ENCODE assay signal across 8 cellular contexts in genomic region chr5:91556-92263, GRCh38. TPM values are rescaled to one million over a fixed set of nuclear protein-coding genes. Genes with fewer than 3 reads are reported as not detected.
A peak's percentile ranks its signal among the peaks of the same experiment; 100 is the strongest.
DNase-seq lines count a peak whose midpoint lies in the region; ATAC-seq and TF ChIP-seq lines count a peak whose summit lies in the region.

Gene PLEKHG4B, plus strand, starts transcription at chr5:92168. Its CDS starts 64 bp downstream, at chr5:92232.

- H3K27me3 ChIP-seq in neuronal stem cell (ENCODE audit: control insufficient read depth in 3 of 3, insufficient read depth in 3 of 3, low read depth in 1 of 3, low read length in 3 of 3) = no peaks in the 10 kb centered on the region
- peaks cover 40% of the 10 kb centered on the region for H3K27me3 ChIP-seq in effector memory CD4-positive, alpha-beta T cell (replicated peaks; ENCODE audit: control insufficient read depth, insufficient read depth, low read length, poor library complexity, severe bottlenecking)

- H3K4me3 ChIP-seq in neuronal stem cell (ENCODE audit: low read length in 2 of 2) = peak within 1 kb of the TSS in 1 of 2 donors; percentile 80
- H3K4me3 ChIP-seq in effector memory CD4-positive, alpha-beta T cell (ENCODE audit: insufficient read depth, low read depth, low read length, poor library complexity, severe bottlenecking) = no peak within 1 kb of the TSS

- H3K36me3 ChIP-seq in neuronal stem cell (replicated peaks in 1 of 2; ENCODE audit: control insufficient read depth in 2 of 2, insufficient read depth in 2 of 2, low read length in 2 of 2) = peaks cover 14 to 21% of the 10 kb centered on the region in 2 donors
- no peaks in the 10 kb centered on the region for H3K36me3 ChIP-seq in effector memory CD4-positive, alpha-beta T cell (ENCODE audit: control insufficient read depth, insufficient read depth, low read length)

- peak within 1 kb of the TSS; percentile 57 for H3K27ac Mint-ChIP-seq in central memory CD8-positive, alpha-beta T cell (ENCODE audit: low read depth)

- peak within 1 kb of the TSS; percentile 94 for H2AK5ac ChIP-seq in neuronal stem cell (ENCODE audit: low read depth, low read length)

- peaks cover 8% of the 10 kb centered on the region for H3K4me1 Mint-ChIP-seq in central memory CD8-positive, alpha-beta T cell

- peak within 1 kb of the TSS; percentile 79 for H2BK5ac ChIP-seq in neuronal stem cell (ENCODE audit: low read length)

- no peak for TF ChIP-seq CTCF in GM20000 (IDR thresholded peaks at IDR 0.05; ENCODE audit: extremely low read depth, missing control alignments)

- peak within 1 kb of the TSS; percentile 25 for H3K14ac ChIP-seq in neuronal stem cell (ENCODE audit: low read length)

- H3K9me3 ChIP-seq in neuronal stem cell (replicated peaks in 1 of 2; ENCODE audit: control insufficient read depth in 2 of 2, insufficient read depth in 1 of 2, low read depth in 1 of 2, low read length in 2 of 2) = peaks cover 9 to 11% of the 10 kb centered on the region in 2 donors
- no peaks in the 10 kb centered on the region for H3K9me3 ChIP-seq in effector memory CD4-positive, alpha-beta T cell (ENCODE audit: control insufficient read depth, low read length)

- H3K4me2 ChIP-seq in neuronal stem cell (ENCODE audit: insufficient read depth, low read length, poor library complexity, severe bottlenecking) = peak within 1 kb of the TSS; percentile 46

- no peak within 1 kb of the TSS for H2AFZ ChIP-seq in neuronal stem cell (ENCODE audit: low read length)

- H2BK15ac ChIP-seq in neuronal stem cell (ENCODE audit: low read length) = peak within 1 kb of the TSS; percentile 63

- WGBS in neuronal stem cell (ENCODE audit: extremely low coverage in 2 of 2, insufficient read length in 2 of 2, insufficient replicate concordance in 1 of 2), 2 donors = no CpG with 5 or more reads among the region's 57 CpGs

- no peak within 1 kb of the TSS for H3K23ac ChIP-seq in neuronal stem cell (ENCODE audit: low read depth, low read length, poor library complexity)

- H3K18ac ChIP-seq in neuronal stem cell (ENCODE audit: low read length) = peak within 1 kb of the TSS; percentile 96

- no peak for ATAC-seq in central memory CD8-positive, alpha-beta T cell (replicated peaks; ENCODE audit: extremely low read depth, poor library complexity, severe bottlenecking)

- H3K79me1 ChIP-seq in neuronal stem cell (ENCODE audit: low read depth, low read length) = peaks cover 10% of the 10 kb centered on the region

- peak within 1 kb of the TSS; percentile 24 for H2BK12ac ChIP-seq in neuronal stem cell (ENCODE audit: low read length)

- H4K8ac ChIP-seq in neuronal stem cell (ENCODE audit: low read depth, low read length) = no peak within 1 kb of the TSS

- no peaks in the 10 kb centered on the region for H3K9me3 Mint-ChIP-seq in central memory CD8-positive, alpha-beta T cell

- peaks cover 2 to 23% of the 10 kb centered on the region in 2 donors for H3K4me1 ChIP-seq in neuronal stem cell (ENCODE audit: control insufficient read depth in 2 of 2, insufficient read depth in 1 of 2, low read depth in 1 of 2, low read length in 2 of 2)
- H3K4me1 ChIP-seq in effector memory CD4-positive, alpha-beta T cell (ENCODE audit: control insufficient read depth, insufficient read depth, low read length, poor library complexity, severe bottlenecking) = peaks cover 3% of the 10 kb centered on the region

- H3K27ac ChIP-seq in neuronal stem cell (replicated peaks; ENCODE audit: low read length) = peak within 1 kb of the TSS; percentile 76
- H3K27ac ChIP-seq in effector memory CD4-positive, alpha-beta T cell (ENCODE audit: insufficient read depth, low read length, poor library complexity, severe bottlenecking) = no peak within 1 kb of the TSS

- intact Hi-C loops in posterior vena cava (cut with DNase I) = no loop called here

- DNase-seq in GM20000 (ENCODE audit: low spot score) = peak; percentile 52
- DNase-seq in NCI-H2107 (lab: John Stamatoyannopoulos, UW) = peak; percentile 92
- DNase-seq in central memory CD8-positive, alpha-beta T cell (ENCODE audit: low spot score in 2 of 2) = no peak
- DNase-seq in neuronal stem cell (ENCODE audit: low spot score) = peak; percentile 84
- DNase-seq in cortex of kidney (lab: John Stamatoyannopoulos, UW) = no peak
- DNase-seq in posterior vena cava (ENCODE audit: low spot score) = no peak
- DNase-seq in SW 1271 (lab: John Stamatoyannopoulos, UW) = no peak
- no peak for DNase-seq in effector memory CD4-positive, alpha-beta T cell

- no peaks in the 10 kb centered on the region for H3K36me3 Mint-ChIP-seq in central memory CD8-positive, alpha-beta T cell (ENCODE audit: insufficient read depth)

- peak within 1 kb of the TSS; percentile 56 for H3K4me3 Mint-ChIP-seq in central memory CD8-positive, alpha-beta T cell

- peak within 1 kb of the TSS; percentile 85 for H3K9ac ChIP-seq in neuronal stem cell (ENCODE audit: low read depth, low read length, poor library complexity)

- peak within 1 kb of the TSS; percentile 44 for H2BK120ac ChIP-seq in neuronal stem cell (ENCODE audit: low read depth, low read length)

- H4K91ac ChIP-seq in neuronal stem cell (ENCODE audit: low read depth, low read length, poor library complexity) = peak within 1 kb of the TSS; percentile 56

- H3K27me3 Mint-ChIP-seq in central memory CD8-positive, alpha-beta T cell = peaks cover 89% of the 10 kb centered on the region

- H3K4ac ChIP-seq in neuronal stem cell (ENCODE audit: low read length) = peak within 1 kb of the TSS; percentile 94

RNA-seq across cellular contexts. Expression of gene PLEKHG4B, which starts in this region (rescaled TPM):
- 46.5 TPM for polyA plus RNA-seq in neuronal stem cell (2013, experiment 1 of 2)
- 48.4 TPM for polyA plus RNA-seq in neuronal stem cell (2013, experiment 2 of 2)
- total RNA-seq in posterior vena cava = under 1 TPM in 1 of 2 donors, not detected in 1; 0.05 TPM

Comparison
In these comparisons a context has a peak if more than half of its experiments do, and no peak if none do; other contexts are left out.
1. DNase-seq: peak in GM20000 (single experiment), NCI-H2107 (single experiment) and neuronal stem cell (single experiment); none in central memory CD8-positive, alpha-beta T cell (0 of 2), cortex of kidney (single experiment), posterior vena cava (single experiment), SW 1271 (0 of 2) and effector memory CD4-positive, alpha-beta T cell (0 of 3).